Comparison of ENCODE assay signal across 22 cellular contexts in the genomic region with DNA sequence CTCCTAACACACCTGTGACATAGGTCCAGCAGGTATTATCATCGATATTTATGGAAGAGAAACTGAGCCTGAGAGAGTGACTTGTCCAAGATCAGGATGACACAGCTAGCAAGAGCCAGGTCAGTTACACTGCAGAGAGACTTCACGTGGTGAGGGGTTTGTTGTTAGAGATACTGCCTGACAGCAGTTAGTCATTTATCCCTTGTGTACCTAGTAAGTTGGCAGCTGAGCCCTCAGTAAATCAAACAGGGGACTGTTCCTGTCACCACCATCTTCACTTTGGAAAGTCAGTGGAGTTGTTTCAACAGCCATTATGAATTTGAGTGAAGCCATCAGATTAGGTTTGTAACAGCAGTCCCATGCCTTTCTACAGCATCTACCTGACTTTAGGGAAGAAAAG.
A peak's percentile ranks its signal among the peaks of the same experiment; 100 is the strongest.
DNase-seq lines count a peak whose midpoint lies in the region; ATAC-seq and TF ChIP-seq lines count a peak whose summit lies in the region.
"Had no signal": no experiment of that assay in that cellular context is flagged by ENCODE, and none has a peak within 500 bp of the region (broad histone marks: within the 10 kb centered on the region; RNA-seq: fewer than 3 reads in every experiment).

No MANE protein-coding gene starts in this region.

- intact Hi-C loops in left ventricle myocardium superior (cut with micrococcal nuclease) (no loop called here), left ventricle myocardium inferior (cut with micrococcal nuclease) (no loop called here)

- peaks cover 17% of the 10 kb centered on the region for H3K4me1 ChIP-seq in left ventricle myocardium inferior
- H3K4me1 ChIP-seq: HAP-1 had no signal

- H3K4me3 ChIP-seq in left ventricle myocardium inferior = no peak overlapping the region
- H3K4me3 ChIP-seq: BLaER1 treated with 17β-estradiol and CSF1 and Interleukin-3, amounts not matched to agents 10 nM and 100 nM; GM12878; GM23248; HAP-1 had no signal

- DNase-seq in left ventricle myocardium superior = no peak
- no peak for DNase-seq in left ventricle myocardium inferior
- DNase-seq in NCI-H69 (lab: John Stamatoyannopoulos, UW) = peak; percentile 41
- DNase-seq in kidney tubule cell (ENCODE audit: low spot score) = peak; percentile 26
- DNase-seq in activated naive CD4-positive, alpha-beta T cell treated with anti-CD3 and anti-CD28 coated beads, Interleukin-2, amount 50 U/mL, for 72 hours (ENCODE audit: low spot score in 2 of 2) = no peak
- no peak for DNase-seq in NCI-H2227 (lab: John Stamatoyannopoulos, UW; ENCODE audit: unreplicated experiment)
- DNase-seq: CD8-positive, alpha-beta memory T cell; COR-L47; DMS 273 treated with DMSO at 0.1 percent for 48 hours; DMS53; DND-41; EL; GM23248; HFFc6 had no signal

- no peaks in the 10 kb centered on the region for H3K27me3 ChIP-seq in left ventricle myocardium inferior (ENCODE audit: low read depth)
- H3K27me3 ChIP-seq: BLaER1 treated with 17β-estradiol and CSF1 and Interleukin-3, amounts not matched to agents 10 nM and 100 nM had no signal

- H3K9me3 ChIP-seq in left ventricle myocardium inferior (replicated peaks) = no peaks in the 10 kb centered on the region
- H3K9me3 ChIP-seq: HAP-1 had no signal

- H3K9me3 Mint-ChIP-seq in activated naive CD4-positive, alpha-beta T cell treated with anti-CD3 and anti-CD28 coated beads, Interleukin-2, amount 50 U/mL, for 72 hours = peaks cover 0 to 5% of the 10 kb centered on the region in 2 donors
- H3K9me3 Mint-ChIP-seq: CD8-positive, alpha-beta memory T cell; HFFc6; IgD-negative memory B cell had no signal

- H3K36me3 Mint-ChIP-seq in activated naive CD4-positive, alpha-beta T cell treated with anti-CD3 and anti-CD28 coated beads, Interleukin-2, amount 50 U/mL, for 72 hours = peaks cover 18 to 27% of the 10 kb centered on the region in 2 donors

- ATAC-seq in left ventricle myocardium superior (peak; percentile 66), GM21423 (IDR thresholded peaks at IDR 0.05; ENCODE audit: unreplicated experiment) (no peak)
- ATAC-seq in activated naive CD4-positive, alpha-beta T cell treated with anti-CD3 and anti-CD28 coated beads, Interleukin-2, amount 50 U/mL, for 72 hours = no peak
- ATAC-seq: GM12878, HepG2 had no signal

- no peak overlapping the region for H3K27ac ChIP-seq in left ventricle myocardium inferior (replicated peaks)
- H3K27ac ChIP-seq: BLaER1 treated with 17β-estradiol and CSF1 and Interleukin-3, amounts not matched to agents 10 nM and 100 nM; GM23248; HL-60 had no signal

- peaks cover 17% of the 10 kb centered on the region for H3K36me3 ChIP-seq in left ventricle myocardium inferior

- H3K27ac Mint-ChIP-seq in activated naive CD4-positive, alpha-beta T cell treated with anti-CD3 and anti-CD28 coated beads, Interleukin-2, amount 50 U/mL, for 72 hours = no peak overlapping the region
- H3K27ac Mint-ChIP-seq: B cell; CD8-positive, alpha-beta memory T cell; HFFc6; IgD-negative memory B cell had no signal

- no peak for TF ChIP-seq CTCF in left ventricle myocardium inferior (IDR thresholded peaks at IDR 0.05; ENCODE audit: borderline replicate concordance)

Comparison
In these comparisons a context has a peak if more than half of its experiments do, and no peak if none do; other contexts are left out.
1. DNase-seq: peak in NCI-H69 (single experiment) and kidney tubule cell (single experiment); none in left ventricle myocardium superior (single experiment), left ventricle myocardium inferior (single experiment), activated naive CD4-positive, alpha-beta T cell treated with anti-CD3 and anti-CD28 coated beads, Interleukin-2, amount 50 U/mL, for 72 hours (0 of 2) and NCI-H2227 (single experiment).